9 cellular contexts compared by ENCODE assay signal in the genomic region with DNA sequence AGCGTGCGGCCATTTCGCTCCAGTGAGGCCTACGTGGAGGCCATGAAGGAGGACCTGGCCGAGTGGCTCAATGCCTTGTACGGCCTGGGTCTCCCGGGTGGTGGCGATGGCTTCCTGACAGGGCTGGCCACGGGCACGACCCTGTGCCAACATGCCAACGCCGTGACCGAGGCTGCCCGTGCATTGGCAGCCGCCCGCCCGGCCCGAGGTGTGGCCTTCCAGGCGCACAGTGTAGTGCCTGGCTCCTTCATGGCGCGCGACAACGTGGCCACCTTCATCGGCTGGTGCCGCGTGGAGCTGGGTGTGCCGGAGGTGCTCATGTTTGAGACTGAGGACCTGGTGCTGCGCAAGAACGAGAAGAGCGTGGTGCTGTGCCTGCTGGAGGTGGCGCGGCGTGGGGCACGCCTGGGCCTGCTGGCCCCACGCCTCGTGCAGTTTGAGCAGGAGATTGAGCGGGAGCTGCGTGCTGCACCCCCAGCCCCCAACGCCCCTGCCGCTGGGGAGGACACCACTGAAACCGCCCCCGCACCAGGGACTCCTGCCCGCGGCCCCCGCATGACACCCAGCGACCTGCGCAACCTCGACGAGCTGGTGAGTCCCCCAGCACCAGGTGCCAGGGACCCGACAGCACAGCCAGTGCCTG. TPM values are rescaled to one million over a fixed set of nuclear protein-coding genes. Genes with fewer than 3 reads are reported as not detected.
DNase-seq lines count a peak whose midpoint lies in the region; TF ChIP-seq lines count a peak whose summit lies in the region.
"Had no signal": no experiment of that assay in that cellular context is flagged by ENCODE, and none has a peak within 500 bp of the region (broad histone marks: within the 10 kb centered on the region; RNA-seq: fewer than 3 reads in every experiment).

No MANE protein-coding gene starts in this region.

- no peak for TF ChIP-seq CTCF in AG04450 (IDR thresholded peaks at IDR 0.05; ENCODE audit: low read depth, low read length)
- TF ChIP-seq CTCF in endothelial cell (IDR thresholded peaks at IDR 0.05; ENCODE audit: unreplicated experiment): no peak

- WGBS in neuronal stem cell (ENCODE audit: extremely low coverage in 2 of 2, insufficient read length in 2 of 2, insufficient replicate concordance in 1 of 2), 2 donors: no CpG with 5 or more reads among the region's 50 CpGs

- no peak overlapping the region for H3K27ac Mint-ChIP-seq in endothelial cell (ENCODE audit: unreplicated experiment)

- H2AK5ac ChIP-seq in neuronal stem cell (ENCODE audit: low read depth, low read length): peak overlapping the region; percentile 78

- H2BK120ac ChIP-seq in neuronal stem cell (ENCODE audit: low read depth, low read length): peak overlapping the region; percentile 24

- peak overlapping the region; percentile 76 for H3K18ac ChIP-seq in neuronal stem cell (ENCODE audit: low read length)

- H3K23ac ChIP-seq in neuronal stem cell (ENCODE audit: low read depth, low read length, poor library complexity): peak overlapping the region; percentile 86

- H3K4me3 ChIP-seq in AG04450 (ENCODE audit: low read depth, low read length) (peak overlapping the region; percentile 76; the same call in 1 of the 2 replicates), neuronal stem cell (ENCODE audit: low read length in 2 of 2) (no peak overlapping the region)
- peak overlapping the region; percentile 78 for H3K4me3 ChIP-seq in Jurkat, Clone E6-1 (ENCODE audit: low read length)

- H3K27me3 Mint-ChIP-seq in endothelial cell (ENCODE audit: unreplicated experiment): peaks cover 24% of the 10 kb centered on the region

- POLR2A ChIA-PET in AG04450 (lab: Yijun Ruan, JAX): no interaction called here

- no peak overlapping the region for H3K4me2 ChIP-seq in neuronal stem cell (ENCODE audit: insufficient read depth, low read length, poor library complexity, severe bottlenecking)

- H3K27me3 ChIP-seq in AG04450 (ENCODE audit: control insufficient read depth, insufficient read depth, low read length) (peaks cover under 1% of the 10 kb centered on the region), neuronal stem cell (ENCODE audit: control insufficient read depth in 3 of 3, insufficient read depth in 3 of 3, low read depth in 1 of 3, low read length in 3 of 3) (peaks cover under 1 to 11% (median 5%) of the 10 kb centered on the region in 3 experiments)

- H3K4me3 Mint-ChIP-seq in endothelial cell (ENCODE audit: unreplicated experiment): peak overlapping the region; percentile 97

- peaks cover 26% of the 10 kb centered on the region for H3K4me1 Mint-ChIP-seq in endothelial cell (ENCODE audit: unreplicated experiment)

- H3K4ac ChIP-seq in neuronal stem cell (ENCODE audit: low read length): peak overlapping the region; percentile 93

- peaks cover 4% of the 10 kb centered on the region for H3K79me1 ChIP-seq in neuronal stem cell (ENCODE audit: low read depth, low read length)

- H2AFZ ChIP-seq in neuronal stem cell (ENCODE audit: low read length): no peak overlapping the region

- H3K36me3 Mint-ChIP-seq in endothelial cell (ENCODE audit: low read depth, unreplicated experiment): peaks cover 22% of the 10 kb centered on the region

- H3K9me3 Mint-ChIP-seq in endothelial cell (ENCODE audit: unreplicated experiment): no peaks in the 10 kb centered on the region

- H2BK5ac ChIP-seq in neuronal stem cell (ENCODE audit: low read length): peak overlapping the region; percentile 87

- peaks cover 23 to 28% of the 10 kb centered on the region in 2 donors for H3K4me1 ChIP-seq in neuronal stem cell (ENCODE audit: control insufficient read depth in 2 of 2, insufficient read depth in 1 of 2, low read depth in 1 of 2, low read length in 2 of 2)

- peak overlapping the region; percentile 11 for H3K27ac ChIP-seq in AG04450 (ENCODE audit: low read depth, low read length)
- H3K27ac ChIP-seq in neuronal stem cell (replicated peaks; ENCODE audit: low read length): no peak overlapping the region

- H3K36me3 ChIP-seq in neuronal stem cell (replicated peaks in 1 of 2; ENCODE audit: control insufficient read depth in 2 of 2, insufficient read depth in 2 of 2, low read length in 2 of 2): no peaks in the 10 kb centered on the region

- peak overlapping the region; percentile 47 for H2BK12ac ChIP-seq in neuronal stem cell (ENCODE audit: low read length)

- CTCF ChIA-PET in AG04450 (lab: Charles Lee): no interaction called here

- H4K8ac ChIP-seq in neuronal stem cell (ENCODE audit: low read depth, low read length): peak overlapping the region; percentile 23

- peak overlapping the region; percentile 82 for H3K9ac ChIP-seq in neuronal stem cell (ENCODE audit: low read depth, low read length, poor library complexity)

- no peaks in the 10 kb centered on the region; the same call in 1 of the 2 replicates for H3K9me3 ChIP-seq in AG04450 (ENCODE audit: control insufficient read depth, insufficient read depth, low read length)
- H3K9me3 ChIP-seq in neuronal stem cell (replicated peaks in 1 of 2; ENCODE audit: control insufficient read depth in 2 of 2, insufficient read depth in 1 of 2, low read depth in 1 of 2, low read length in 2 of 2): peaks cover 0 to under 1% of the 10 kb centered on the region in 2 donors

- peak overlapping the region; percentile 84 for H3K14ac ChIP-seq in neuronal stem cell (ENCODE audit: low read length)

- H2BK15ac ChIP-seq in neuronal stem cell (ENCODE audit: low read length): peak overlapping the region; percentile 99

- no peak for DNase-seq in AG04450 (ENCODE audit: low read depth, low spot score)
- no peak for DNase-seq in Jurkat, Clone E6-1 (ENCODE audit: low read depth, low spot score)
- DNase-seq in endothelial cell (ENCODE audit: low spot score): no peak
- no peak for DNase-seq in neuronal stem cell (ENCODE audit: low spot score)
- DNase-seq in GOT3 (lab: John Stamatoyannopoulos, UW): no peak
- DNase-seq in NK-92 (lab: John Stamatoyannopoulos, UW; ENCODE audit: unreplicated experiment): no peak
- DNase-seq in iPS-NIHi7 (ENCODE audit: extremely low spot score): no peak
- DNase-seq in NAMALWA (ENCODE audit: low spot score): no peak
- DNase-seq: stimulated activated CD4-positive, alpha-beta T cell treated with anti-CD3 and anti-CD28 coated beads, Interleukin-12 subunit alpha, Interleukin-12 subunit beta, amount 100 ng/mL, for 4 hours had no signal

- H4K91ac ChIP-seq in neuronal stem cell (ENCODE audit: low read depth, low read length, poor library complexity): no peak overlapping the region

RNA-seq across cellular contexts. Expression of a gene that starts 1.8 kb away (rescaled TPM):
- polyA plus RNA-seq in AG04450 (2011; rRNA removed): 4.5 and 5.2 TPM in 2 replicates
- 2.2 and 2.9 TPM in 2 replicates for polyA minus RNA-seq in AG04450 (2011; rRNA and poly(A)+ RNA removed)
- polyA plus RNA-seq in Jurkat, Clone E6-1 (2012; ENCODE audit: insufficient read depth, insufficient read length): 45.0 TPM
- 33.6 TPM for total RNA-seq in endothelial cell (ENCODE audit: unreplicated experiment)
- 7.7 TPM for polyA plus RNA-seq in neuronal stem cell (2013, experiment 1 of 2)
- polyA plus RNA-seq in neuronal stem cell (2013, experiment 2 of 2): 7.4 TPM

RNA-seq across cellular contexts. Expression of a gene that starts 7.2 kb away (rescaled TPM):
- polyA plus RNA-seq in AG04450 (2011; rRNA removed): not detected in 2 replicates
- polyA minus RNA-seq in AG04450 (2011; rRNA and poly(A)+ RNA removed): not detected in 2 replicates
- polyA plus RNA-seq in Jurkat, Clone E6-1 (2012; ENCODE audit: insufficient read depth, insufficient read length): 4.3 TPM
- 30.1 TPM for total RNA-seq in endothelial cell (ENCODE audit: unreplicated experiment)
- polyA plus RNA-seq in neuronal stem cell (2013, experiment 1 of 2): 0.56 TPM
- 0.53 TPM for polyA plus RNA-seq in neuronal stem cell (2013, experiment 2 of 2)

RNA-seq across cellular contexts. Expression of a gene that starts 40.2 kb away (rescaled TPM):
- 146 and 185 TPM in 2 replicates for polyA plus RNA-seq in AG04450 (2011; rRNA removed)
- polyA minus RNA-seq in AG04450 (2011; rRNA and poly(A)+ RNA removed): 206 and 243 TPM in 2 replicates
- 477 TPM for polyA plus RNA-seq in Jurkat, Clone E6-1 (2012; ENCODE audit: insufficient read depth, insufficient read length)
- total RNA-seq in endothelial cell (ENCODE audit: unreplicated experiment): 307 TPM
- polyA plus RNA-seq in neuronal stem cell (2013, experiment 1 of 2): 271 TPM
- 267 TPM for polyA plus RNA-seq in neuronal stem cell (2013, experiment 2 of 2)

RNA-seq across cellular contexts. Expression of a gene that starts 40.5 kb away (rescaled TPM):
- 9.9 and 13.8 TPM in 2 replicates for polyA plus RNA-seq in AG04450 (2011; rRNA removed)
- polyA minus RNA-seq in AG04450 (2011; rRNA and poly(A)+ RNA removed): 3.6 and 5.0 TPM in 2 replicates
- polyA plus RNA-seq in Jurkat, Clone E6-1 (2012; ENCODE audit: insufficient read depth, insufficient read length): 35.8 TPM
- total RNA-seq in endothelial cell (ENCODE audit: unreplicated experiment): 56.5 TPM
- 25.1 TPM for polyA plus RNA-seq in neuronal stem cell (2013, experiment 1 of 2)
- polyA plus RNA-seq in neuronal stem cell (2013, experiment 2 of 2): 24.1 TPM

Comparison
In these comparisons a context has a peak if more than half of its experiments do, and no peak if none do; other contexts are left out.
1. H3K4me3 ChIP-seq: peak in AG04450 (single experiment) and Jurkat, Clone E6-1 (single experiment); none in neuronal stem cell (0 of 2).